7 cellular contexts compared by ENCODE assay signal in genomic region chr3:45656575-45657363, GRCh38. TPM values are rescaled to one million over a fixed set of nuclear protein-coding genes. Genes with fewer than 3 reads are reported as not detected.
DNase-seq lines count a peak whose midpoint lies in the region; ATAC-seq and TF ChIP-seq lines count a peak whose summit lies in the region.

No MANE protein-coding gene starts in this region.

- intact Hi-C loops in left lung (cut with DNase I): loop anchor here (2.0 to 10.0 kb wide), 3 partner anchors 62 to 146 kb away; partner anchors contain the start of gene LIMD1 (in 2 of the 2)

- peak overlapping the region; percentile 40 to 59 for H3K27ac ChIP-seq in left lung

- H3K36me3 ChIP-seq in left lung: no peaks in the 10 kb centered on the region

- H3K4me3 ChIP-seq in choroid plexus epithelial cell (ENCODE audit: low read depth, low read length): no peak overlapping the region
- no peak overlapping the region for H3K4me3 ChIP-seq in left lung

- H3K4me1 ChIP-seq in left lung: peaks cover 17 to 69% of the 10 kb centered on the region in 2 donors

- TF ChIP-seq CTCF in choroid plexus epithelial cell (conservative IDR thresholded peaks at IDR 0.05; ENCODE audit: low read depth, low read length): peak; percentile 98
- peak; percentile 85 to 95 for TF ChIP-seq CTCF in left lung (IDR thresholded peaks at IDR 0.05)

- ATAC-seq in GM18498 (IDR thresholded peaks at IDR 0.05; ENCODE audit: unreplicated experiment) (peak; percentile 53), HG03342 (IDR thresholded peaks at IDR 0.05; ENCODE audit: unreplicated experiment) (peak; percentile 58), left lung (peak; percentile 90)

- H3K9me3 ChIP-seq in left lung: no peaks in the 10 kb centered on the region

- H3K27me3 ChIP-seq in left lung: no peaks in the 10 kb centered on the region

- peak; percentile 40 for DNase-seq in NCI-H510A (lab: John Stamatoyannopoulos, UW)
- peak; percentile 78 to 85 for DNase-seq in activated CD4-positive, alpha-beta T cell treated with anti-CD3 and anti-CD28 coated beads for 24 hours (ENCODE audit: low read depth in 2 of 2)
- DNase-seq in choroid plexus epithelial cell (ENCODE audit: low read depth): peak; percentile 98
- DNase-seq in left lung: peak; percentile 90 to 94
- DNase-seq in stimulated activated CD4-positive, alpha-beta T cell treated with anti-CD3 and anti-CD28 coated beads, Interleukin-4, amount 100 ng/mL, for 48 hours (ENCODE audit: low read depth in 2 of 2): peak; percentile 76 to 83

RNA-seq across cellular contexts. Expression of gene SACM1L, which starts 32.4 kb away (rescaled TPM):
- 10 to 100 TPM; 58.2 to 69.8 TPM for total RNA-seq in left lung

Comparison
In these comparisons a context has a peak if more than half of its experiments do, and no peak if none do; other contexts are left out.
1. DNase-seq: peak in every context shown above with its lines; median percentile 98 in choroid plexus epithelial cell; 92 in left lung; 82 in activated CD4-positive, alpha-beta T cell treated with anti-CD3 and anti-CD28 coated beads for 24 hours; 80 in stimulated activated CD4-positive, alpha-beta T cell treated with anti-CD3 and anti-CD28 coated beads, Interleukin-4, amount 100 ng/mL, for 48 hours; 40 in NCI-H510A.